ENCODE assay signal across 1 cellular context in the genomic region with DNA sequence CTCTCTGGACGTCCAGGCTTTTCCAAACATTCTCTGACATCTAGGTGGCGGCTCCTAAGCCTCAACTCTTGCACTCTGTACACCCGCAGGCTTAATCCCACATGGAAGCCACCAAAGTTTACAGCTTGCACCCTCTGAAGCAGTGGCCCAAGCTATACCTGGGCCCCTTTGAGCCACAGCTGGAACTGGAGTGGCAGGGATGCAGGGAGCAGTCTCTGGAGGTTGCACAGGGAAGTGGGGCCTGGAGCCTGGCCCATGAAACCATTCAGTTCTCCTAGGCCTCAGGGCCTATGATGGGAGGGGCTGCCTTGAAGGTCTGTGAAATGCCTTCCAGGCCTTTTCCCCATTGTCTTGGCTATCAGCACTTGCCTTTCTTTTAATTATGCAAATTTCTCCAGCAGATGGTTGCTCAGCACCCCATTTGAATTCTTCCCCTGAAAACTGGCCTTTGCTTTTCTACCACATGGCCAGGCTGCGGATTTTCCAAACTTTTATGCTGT.
TF ChIP-seq lines count a peak whose summit lies in the region.

No MANE protein-coding gene starts in this region.

TF ChIP-seq in H1, 55 proteins besides CTCF, POLR2A, EP300 and RAD21 (continued from another document):
- TF ChIP-seq, protein P1, sequence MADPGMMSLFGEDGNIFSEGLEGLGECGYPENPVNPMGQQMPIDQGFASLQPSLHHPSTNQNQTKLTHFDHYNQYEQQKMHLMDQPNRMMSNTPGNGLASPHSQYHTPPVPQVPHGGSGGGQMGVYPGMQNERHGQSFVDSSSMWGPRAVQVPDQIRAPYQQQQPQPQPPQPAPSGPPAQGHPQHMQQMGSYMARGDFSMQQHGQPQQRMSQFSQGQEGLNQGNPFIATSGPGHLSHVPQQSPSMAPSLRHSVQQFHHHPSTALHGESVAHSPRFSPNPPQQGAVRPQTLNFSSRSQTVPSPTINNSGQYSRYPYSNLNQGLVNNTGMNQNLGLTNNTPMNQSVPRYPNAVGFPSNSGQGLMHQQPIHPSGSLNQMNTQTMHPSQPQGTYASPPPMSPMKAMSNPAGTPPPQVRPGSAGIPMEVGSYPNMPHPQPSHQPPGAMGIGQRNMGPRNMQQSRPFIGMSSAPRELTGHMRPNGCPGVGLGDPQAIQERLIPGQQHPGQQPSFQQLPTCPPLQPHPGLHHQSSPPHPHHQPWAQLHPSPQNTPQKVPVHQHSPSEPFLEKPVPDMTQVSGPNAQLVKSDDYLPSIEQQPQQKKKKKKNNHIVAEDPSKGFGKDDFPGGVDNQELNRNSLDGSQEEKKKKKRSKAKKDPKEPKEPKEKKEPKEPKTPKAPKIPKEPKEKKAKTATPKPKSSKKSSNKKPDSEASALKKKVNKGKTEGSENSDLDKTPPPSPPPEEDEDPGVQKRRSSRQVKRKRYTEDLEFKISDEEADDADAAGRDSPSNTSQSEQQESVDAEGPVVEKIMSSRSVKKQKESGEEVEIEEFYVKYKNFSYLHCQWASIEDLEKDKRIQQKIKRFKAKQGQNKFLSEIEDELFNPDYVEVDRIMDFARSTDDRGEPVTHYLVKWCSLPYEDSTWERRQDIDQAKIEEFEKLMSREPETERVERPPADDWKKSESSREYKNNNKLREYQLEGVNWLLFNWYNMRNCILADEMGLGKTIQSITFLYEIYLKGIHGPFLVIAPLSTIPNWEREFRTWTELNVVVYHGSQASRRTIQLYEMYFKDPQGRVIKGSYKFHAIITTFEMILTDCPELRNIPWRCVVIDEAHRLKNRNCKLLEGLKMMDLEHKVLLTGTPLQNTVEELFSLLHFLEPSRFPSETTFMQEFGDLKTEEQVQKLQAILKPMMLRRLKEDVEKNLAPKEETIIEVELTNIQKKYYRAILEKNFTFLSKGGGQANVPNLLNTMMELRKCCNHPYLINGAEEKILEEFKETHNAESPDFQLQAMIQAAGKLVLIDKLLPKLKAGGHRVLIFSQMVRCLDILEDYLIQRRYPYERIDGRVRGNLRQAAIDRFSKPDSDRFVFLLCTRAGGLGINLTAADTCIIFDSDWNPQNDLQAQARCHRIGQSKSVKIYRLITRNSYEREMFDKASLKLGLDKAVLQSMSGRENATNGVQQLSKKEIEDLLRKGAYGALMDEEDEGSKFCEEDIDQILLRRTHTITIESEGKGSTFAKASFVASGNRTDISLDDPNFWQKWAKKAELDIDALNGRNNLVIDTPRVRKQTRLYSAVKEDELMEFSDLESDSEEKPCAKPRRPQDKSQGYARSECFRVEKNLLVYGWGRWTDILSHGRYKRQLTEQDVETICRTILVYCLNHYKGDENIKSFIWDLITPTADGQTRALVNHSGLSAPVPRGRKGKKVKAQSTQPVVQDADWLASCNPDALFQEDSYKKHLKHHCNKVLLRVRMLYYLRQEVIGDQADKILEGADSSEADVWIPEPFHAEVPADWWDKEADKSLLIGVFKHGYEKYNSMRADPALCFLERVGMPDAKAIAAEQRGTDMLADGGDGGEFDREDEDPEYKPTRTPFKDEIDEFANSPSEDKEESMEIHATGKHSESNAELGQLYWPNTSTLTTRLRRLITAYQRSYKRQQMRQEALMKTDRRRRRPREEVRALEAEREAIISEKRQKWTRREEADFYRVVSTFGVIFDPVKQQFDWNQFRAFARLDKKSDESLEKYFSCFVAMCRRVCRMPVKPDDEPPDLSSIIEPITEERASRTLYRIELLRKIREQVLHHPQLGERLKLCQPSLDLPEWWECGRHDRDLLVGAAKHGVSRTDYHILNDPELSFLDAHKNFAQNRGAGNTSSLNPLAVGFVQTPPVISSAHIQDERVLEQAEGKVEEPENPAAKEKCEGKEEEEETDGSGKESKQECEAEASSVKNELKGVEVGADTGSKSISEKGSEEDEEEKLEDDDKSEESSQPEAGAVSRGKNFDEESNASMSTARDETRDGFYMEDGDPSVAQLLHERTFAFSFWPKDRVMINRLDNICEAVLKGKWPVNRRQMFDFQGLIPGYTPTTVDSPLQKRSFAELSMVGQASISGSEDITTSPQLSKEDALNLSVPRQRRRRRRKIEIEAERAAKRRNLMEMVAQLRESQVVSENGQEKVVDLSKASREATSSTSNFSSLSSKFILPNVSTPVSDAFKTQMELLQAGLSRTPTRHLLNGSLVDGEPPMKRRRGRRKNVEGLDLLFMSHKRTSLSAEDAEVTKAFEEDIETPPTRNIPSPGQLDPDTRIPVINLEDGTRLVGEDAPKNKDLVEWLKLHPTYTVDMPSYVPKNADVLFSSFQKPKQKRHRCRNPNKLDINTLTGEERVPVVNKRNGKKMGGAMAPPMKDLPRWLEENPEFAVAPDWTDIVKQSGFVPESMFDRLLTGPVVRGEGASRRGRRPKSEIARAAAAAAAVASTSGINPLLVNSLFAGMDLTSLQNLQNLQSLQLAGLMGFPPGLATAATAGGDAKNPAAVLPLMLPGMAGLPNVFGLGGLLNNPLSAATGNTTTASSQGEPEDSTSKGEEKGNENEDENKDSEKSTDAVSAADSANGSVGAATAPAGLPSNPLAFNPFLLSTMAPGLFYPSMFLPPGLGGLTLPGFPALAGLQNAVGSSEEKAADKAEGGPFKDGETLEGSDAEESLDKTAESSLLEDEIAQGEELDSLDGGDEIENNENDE (IDR thresholded peaks at IDR 0.05; ENCODE audit: insufficient replicate concordance, low read length): no peak
- TF ChIP-seq SIRT6 (IDR thresholded peaks at IDR 0.05; ENCODE audit: low read length): no peak
- TF ChIP-seq NRF1 (IDR thresholded peaks at IDR 0.05; ENCODE audit: low read depth, low read length): no peak
- no peak for TF ChIP-seq GABPA (IDR thresholded peaks at IDR 0.05; ENCODE audit: borderline replicate concordance, insufficient read depth, low read length)
- no peak for TF ChIP-seq GTF2F1 (IDR thresholded peaks at IDR 0.05; ENCODE audit: borderline replicate concordance, low read depth, low read length)
- TF ChIP-seq YY1 (IDR thresholded peaks at IDR 0.05; ENCODE audit: low read depth, low read length): no peak
- no peak for TF ChIP-seq KDM4A (IDR thresholded peaks at IDR 0.05; ENCODE audit: low read depth, low read length, severe bottlenecking)
- no peak for TF ChIP-seq CHD1 (IDR thresholded peaks at IDR 0.05; ENCODE audit: low read depth, low read length)
